Comparison of ENCODE assay signal across 1 cellular context in genomic region chr12:108641446-108642268, GRCh38.
TF ChIP-seq lines count a peak whose summit lies in the region.

No MANE protein-coding gene starts in this region.

TF ChIP-seq in PFSK-1, 5 proteins besides CTCF, POLR2A, EP300 and RAD21 (continued from another document):
- TF ChIP-seq, protein P1, sequence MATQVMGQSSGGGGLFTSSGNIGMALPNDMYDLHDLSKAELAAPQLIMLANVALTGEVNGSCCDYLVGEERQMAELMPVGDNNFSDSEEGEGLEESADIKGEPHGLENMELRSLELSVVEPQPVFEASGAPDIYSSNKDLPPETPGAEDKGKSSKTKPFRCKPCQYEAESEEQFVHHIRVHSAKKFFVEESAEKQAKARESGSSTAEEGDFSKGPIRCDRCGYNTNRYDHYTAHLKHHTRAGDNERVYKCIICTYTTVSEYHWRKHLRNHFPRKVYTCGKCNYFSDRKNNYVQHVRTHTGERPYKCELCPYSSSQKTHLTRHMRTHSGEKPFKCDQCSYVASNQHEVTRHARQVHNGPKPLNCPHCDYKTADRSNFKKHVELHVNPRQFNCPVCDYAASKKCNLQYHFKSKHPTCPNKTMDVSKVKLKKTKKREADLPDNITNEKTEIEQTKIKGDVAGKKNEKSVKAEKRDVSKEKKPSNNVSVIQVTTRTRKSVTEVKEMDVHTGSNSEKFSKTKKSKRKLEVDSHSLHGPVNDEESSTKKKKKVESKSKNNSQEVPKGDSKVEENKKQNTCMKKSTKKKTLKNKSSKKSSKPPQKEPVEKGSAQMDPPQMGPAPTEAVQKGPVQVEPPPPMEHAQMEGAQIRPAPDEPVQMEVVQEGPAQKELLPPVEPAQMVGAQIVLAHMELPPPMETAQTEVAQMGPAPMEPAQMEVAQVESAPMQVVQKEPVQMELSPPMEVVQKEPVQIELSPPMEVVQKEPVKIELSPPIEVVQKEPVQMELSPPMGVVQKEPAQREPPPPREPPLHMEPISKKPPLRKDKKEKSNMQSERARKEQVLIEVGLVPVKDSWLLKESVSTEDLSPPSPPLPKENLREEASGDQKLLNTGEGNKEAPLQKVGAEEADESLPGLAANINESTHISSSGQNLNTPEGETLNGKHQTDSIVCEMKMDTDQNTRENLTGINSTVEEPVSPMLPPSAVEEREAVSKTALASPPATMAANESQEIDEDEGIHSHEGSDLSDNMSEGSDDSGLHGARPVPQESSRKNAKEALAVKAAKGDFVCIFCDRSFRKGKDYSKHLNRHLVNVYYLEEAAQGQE (IDR thresholded peaks at IDR 0.05; ENCODE audit: insufficient read depth in 1 of 2, low read depth in 2 of 2, low read length in 2 of 2): no peak
